ENCODE assay signal across 9 cellular contexts in the genomic region with DNA sequence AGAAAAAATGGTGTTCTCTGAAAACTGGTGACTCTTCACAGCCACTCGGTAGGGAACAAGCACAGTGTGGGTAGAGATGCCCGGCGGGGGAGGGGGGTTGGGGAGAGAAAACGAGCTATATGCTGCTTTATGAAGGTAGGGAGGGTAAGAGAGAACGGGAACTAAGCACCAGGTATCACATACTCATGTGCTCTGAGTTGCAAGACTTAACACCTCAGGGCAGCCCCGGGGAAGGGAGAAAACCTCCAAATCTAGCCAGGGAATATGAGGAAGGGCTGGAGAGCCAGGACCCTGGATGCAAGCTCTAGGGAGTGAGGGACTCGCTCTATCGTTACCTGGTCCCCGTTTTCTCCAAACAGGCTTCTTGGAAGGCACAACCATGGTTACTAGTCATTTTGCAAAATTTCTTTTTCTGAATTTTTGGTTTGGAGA. TPM values are rescaled to one million over a fixed set of nuclear protein-coding genes. Genes with fewer than 3 reads are reported as not detected.
A peak's percentile ranks its signal among the peaks of the same experiment; 100 is the strongest.
DNase-seq lines count a peak whose midpoint lies in the region; ATAC-seq and TF ChIP-seq lines count a peak whose summit lies in the region.
"Had no signal": no experiment of that assay in that cellular context is flagged by ENCODE, and none has a peak within 500 bp of the region (broad histone marks: within the 10 kb centered on the region; RNA-seq: fewer than 3 reads in every experiment).

No MANE protein-coding gene starts in this region.

- H3K9me3 ChIP-seq in esophagus squamous epithelium = no peaks in the 10 kb centered on the region

- WGBS in esophagus squamous epithelium, 2 donors = 53 to 77% methylated on average over 9 of the region's 9 CpGs

- CTCF ChIA-PET in WTC11 (lab: Charles Lee) = interaction anchor here (0.9 to 2.8 kb wide), 14 partner anchors 14 to 161 kb away, joined by 3 to 26 read pairs (median 5); no protein-coding TSS in a partner anchor

- DNase-seq in WTC11 (ENCODE audit: low spot score) (no peak), esophagus squamous epithelium (lab: John Stamatoyannopoulos, UW) (no peak), DMS 273 treated with DMSO at 0.1 percent for 48 hours (lab: John Stamatoyannopoulos, UW) (no peak), globus pallidus (ENCODE audit: low spot score) (no peak)
- peak; percentile 18 to 21 for DNase-seq in stimulated activated CD4-positive, alpha-beta T cell treated with anti-CD3 and anti-CD28 coated beads, Interleukin-1b, Interleukin-23, amount 100 ng/mL, for 4 hours (ENCODE audit: low read depth in 2 of 2)
- DNase-seq: NCI-H1417 had no signal

- H3K27me3 ChIP-seq in esophagus squamous epithelium = no peaks in the 10 kb centered on the region

- POLR2A ChIA-PET in WTC11 (lab: Charles Lee) = interaction anchor here (0.6 to 1.3 kb wide), 3 partner anchors 46 to 1418 kb away, joined by 3 to 4 read pairs (median 3); no protein-coding TSS in a partner anchor

- H3K36me3 ChIP-seq in esophagus squamous epithelium = peaks cover 0 to 11% (median 0%) of the 10 kb centered on the region in 3 donors

- H3K4me1 Mint-ChIP-seq in WTC11 = peaks cover 38% of the 10 kb centered on the region

- TF ChIP-seq CTCF in WTC11 (IDR thresholded peaks at IDR 0.05) (no peak), esophagus squamous epithelium (IDR thresholded peaks at IDR 0.05) (no peak)

- intact Hi-C loops in esophagus squamous epithelium (cut with DNase I) = loop anchor here (10.0 kb wide), 1 partner anchor 155 kb away; no protein-coding TSS in a partner anchor

- H3K27ac Mint-ChIP-seq in WTC11 = peak overlapping the region; percentile 55

- peak overlapping the region in 1 of 4 donors; percentile 51 for H3K4me3 ChIP-seq in esophagus squamous epithelium

- H3K36me3 Mint-ChIP-seq in WTC11 = no peaks in the 10 kb centered on the region

- no peak for ATAC-seq in GM18505 (IDR thresholded peaks at IDR 0.05; ENCODE audit: unreplicated experiment)
- ATAC-seq in WTC11 = no peak
- ATAC-seq in GM21447 (IDR thresholded peaks at IDR 0.05; ENCODE audit: unreplicated experiment) = no peak
- ATAC-seq in HG02973 (IDR thresholded peaks at IDR 0.05; ENCODE audit: unreplicated experiment) = no peak

- no peak overlapping the region for H3K4me3 Mint-ChIP-seq in WTC11

- no peaks in the 10 kb centered on the region for H3K9me3 Mint-ChIP-seq in WTC11

- H3K27ac ChIP-seq in esophagus squamous epithelium = peak overlapping the region in 3 of 4 donors; percentile 84 to 90 (median 86)

- peak; percentile 26 for TF ChIP-seq POLR2A in GM18505 (IDR thresholded peaks at IDR 0.05; ENCODE audit: borderline replicate concordance, extremely low read depth, insufficient read depth, insufficient read length)
- no peak for TF ChIP-seq POLR2A in esophagus squamous epithelium (IDR thresholded peaks at IDR 0.05)

- peaks cover 35 to 89% (median 47%) of the 10 kb centered on the region in 3 donors for H3K4me1 ChIP-seq in esophagus squamous epithelium

- H3K27me3 Mint-ChIP-seq in WTC11 (ENCODE audit: low read depth) = no peaks in the 10 kb centered on the region

TF ChIP-seq in WTC11, 78 proteins besides CTCF, POLR2A, EP300 and RAD21:
- no peak for TF ChIP-seq TCF7 (CRISPR knock-in tag; IDR thresholded peaks at IDR 0.05; ENCODE audit: low read depth)
- TF ChIP-seq IRF1 (CRISPR knock-in tag; IDR thresholded peaks at IDR 0.05) = no peak
- no peak for TF ChIP-seq ETV6 (CRISPR knock-in tag; IDR thresholded peaks at IDR 0.05)
- TF ChIP-seq, protein P1, sequence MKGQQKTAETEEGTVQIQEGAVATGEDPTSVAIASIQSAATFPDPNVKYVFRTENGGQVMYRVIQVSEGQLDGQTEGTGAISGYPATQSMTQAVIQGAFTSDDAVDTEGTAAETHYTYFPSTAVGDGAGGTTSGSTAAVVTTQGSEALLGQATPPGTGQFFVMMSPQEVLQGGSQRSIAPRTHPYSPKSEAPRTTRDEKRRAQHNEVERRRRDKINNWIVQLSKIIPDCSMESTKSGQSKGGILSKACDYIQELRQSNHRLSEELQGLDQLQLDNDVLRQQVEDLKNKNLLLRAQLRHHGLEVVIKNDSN (CRISPR knock-in tag; IDR thresholded peaks at IDR 0.05) = no peak
- TF ChIP-seq ZSCAN18 (CRISPR knock-in tag; IDR thresholded peaks at IDR 0.05) = no peak
- no peak for TF ChIP-seq ELF4 (CRISPR knock-in tag; IDR thresholded peaks at IDR 0.05; ENCODE audit: low read depth)
- no peak for TF ChIP-seq GABPB1 (CRISPR knock-in tag; IDR thresholded peaks at IDR 0.05)
- TF ChIP-seq, protein P2, sequence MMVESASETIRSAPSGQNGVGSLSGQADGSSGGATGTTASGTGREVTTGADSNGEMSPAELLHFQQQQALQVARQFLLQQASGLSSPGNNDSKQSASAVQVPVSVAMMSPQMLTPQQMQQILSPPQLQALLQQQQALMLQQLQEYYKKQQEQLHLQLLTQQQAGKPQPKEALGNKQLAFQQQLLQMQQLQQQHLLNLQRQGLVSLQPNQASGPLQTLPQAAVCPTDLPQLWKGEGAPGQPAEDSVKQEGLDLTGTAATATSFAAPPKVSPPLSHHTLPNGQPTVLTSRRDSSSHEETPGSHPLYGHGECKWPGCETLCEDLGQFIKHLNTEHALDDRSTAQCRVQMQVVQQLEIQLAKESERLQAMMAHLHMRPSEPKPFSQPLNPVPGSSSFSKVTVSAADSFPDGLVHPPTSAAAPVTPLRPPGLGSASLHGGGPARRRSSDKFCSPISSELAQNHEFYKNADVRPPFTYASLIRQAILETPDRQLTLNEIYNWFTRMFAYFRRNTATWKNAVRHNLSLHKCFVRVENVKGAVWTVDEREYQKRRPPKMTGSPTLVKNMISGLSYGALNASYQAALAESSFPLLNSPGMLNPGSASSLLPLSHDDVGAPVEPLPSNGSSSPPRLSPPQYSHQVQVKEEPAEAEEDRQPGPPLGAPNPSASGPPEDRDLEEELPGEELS (CRISPR knock-in tag; IDR thresholded peaks at IDR 0.05) = no peak
- TF ChIP-seq TP53 (CRISPR knock-in tag; IDR thresholded peaks at IDR 0.05) = no peak
- no peak for TF ChIP-seq ESRRA (CRISPR knock-in tag; IDR thresholded peaks at IDR 0.05; ENCODE audit: borderline replicate concordance)
- no peak for TF ChIP-seq KAT7 (CRISPR knock-in tag; IDR thresholded peaks at IDR 0.05; ENCODE audit: borderline replicate concordance)
- no peak for TF ChIP-seq OVOL2 (CRISPR knock-in tag; IDR thresholded peaks at IDR 0.05; ENCODE audit: borderline replicate concordance)
- TF ChIP-seq CDX4 (CRISPR knock-in tag; IDR thresholded peaks at IDR 0.05; ENCODE audit: borderline replicate concordance) = no peak
- TF ChIP-seq NR2C2 (CRISPR knock-in tag; IDR thresholded peaks at IDR 0.05) = no peak
- TF ChIP-seq SOX15 (CRISPR knock-in tag; IDR thresholded peaks at IDR 0.05) = no peak
- TF ChIP-seq EMX1 (CRISPR knock-in tag; IDR thresholded peaks at IDR 0.05) = no peak
- no peak for TF ChIP-seq ZNF416 (CRISPR knock-in tag; IDR thresholded peaks at IDR 0.05)
- no peak for TF ChIP-seq MLX (CRISPR knock-in tag; IDR thresholded peaks at IDR 0.05)
- TF ChIP-seq ZNF232 (CRISPR knock-in tag; IDR thresholded peaks at IDR 0.05) = no peak
- TF ChIP-seq NFATC4 (CRISPR knock-in tag; IDR thresholded peaks at IDR 0.05) = no peak

RNA-seq across cellular contexts. Expression of gene HIC1, which starts 35.3 kb away (rescaled TPM):
- total RNA-seq in WTC11 (2021) (0.37 to 0.46 TPM (median 0.39 TPM) in 3 replicates), esophagus squamous epithelium (10 to 100 TPM in 1 of 4 donors, 1 to 10 TPM in 3; 2.1 to 14.1 (median 5.9) TPM)

RNA-seq across cellular contexts. Expression of gene OVCA2, which starts 48.4 kb away (rescaled TPM):
- total RNA-seq in WTC11 (2021) = 18.4 to 23.5 TPM (median 20.5 TPM) in 3 replicates
- 10 to 100 TPM; 42.3 to 70.5 (median 53.2) TPM for total RNA-seq in esophagus squamous epithelium

Comparison
In these comparisons a context has a peak if more than half of its experiments do, and no peak if none do; other contexts are left out.
1. DNase-seq: peak in stimulated activated CD4-positive, alpha-beta T cell treated with anti-CD3 and anti-CD28 coated beads, Interleukin-1b, Interleukin-23, amount 100 ng/mL, for 4 hours (2 of 2); none in WTC11 (single experiment), esophagus squamous epithelium (single experiment), DMS 273 treated with DMSO at 0.1 percent for 48 hours (single experiment) and globus pallidus (single experiment).